19 cellular contexts compared by ENCODE assay signal in genomic region chr12:59382678-59383425, GRCh38.
DNase-seq lines count a peak whose midpoint lies in the region; ATAC-seq and TF ChIP-seq lines count a peak whose summit lies in the region.
"Had no signal": no experiment of that assay in that cellular context is flagged by ENCODE, and none has a peak within 500 bp of the region (broad histone marks: within the 10 kb centered on the region; RNA-seq: fewer than 3 reads in every experiment).

No MANE protein-coding gene starts in this region.

- H3K79me2 ChIP-seq in mammary epithelial cell (ENCODE audit: insufficient read depth, low read length): no peaks in the 10 kb centered on the region

- H3K27ac ChIP-seq in IMR-90 (ENCODE audit: insufficient read depth, low read length) (peak overlapping the region; percentile 85; the same call in 1 of the 2 replicates), mammary epithelial cell (ENCODE audit: insufficient read depth, low read depth, low read length) (no peak overlapping the region), neutrophil (peak overlapping the region; percentile 70)
- H3K27ac ChIP-seq: esophagus squamous epithelium had no signal

- in situ Hi-C loops in IMR-90 (cut with MboI; ENCODE audit: low sequenced_read_pairs) (no loop called here), mammary epithelial cell (cut with MboI; ENCODE audit: low sequenced_read_pairs in 2 of 2) (no loop called here)

- no peak overlapping the region for H4K8ac ChIP-seq in IMR-90 (ENCODE audit: low read depth in 2 of 2, low read length in 2 of 2)

- peak overlapping the region; percentile 12 for H4K5ac ChIP-seq in IMR-90 (ENCODE audit: low read depth, low read length)

- no CpG with 5 or more reads among the region's 3 CpGs for WGBS in IMR-90 (ENCODE audit: extremely low coverage in 2 of 2, insufficient read length in 1 of 2), 2 experiments
- WGBS in mammary epithelial cell (ENCODE audit: low coverage, missing lambda C conversion rate): 63% methylated on average over 3 of the region's 3 CpGs

- H3K27me3 ChIP-seq in IMR-90 (ENCODE audit: control insufficient read depth, insufficient read depth, low read length): no peaks in the 10 kb centered on the region
- no peaks in the 10 kb centered on the region for H3K27me3 ChIP-seq in mammary epithelial cell (ENCODE audit: insufficient read depth, low read length)
- no peaks in the 10 kb centered on the region for H3K27me3 ChIP-seq in neutrophil
- H3K27me3 ChIP-seq: esophagus squamous epithelium, spleen had no signal

- H3K9me1 ChIP-seq in IMR-90 (ENCODE audit: insufficient read depth, low read length): no peaks in the 10 kb centered on the region

- intact Hi-C loops in IMR-90 (cut with micrococcal nuclease): no loop called here
- intact Hi-C loops in mammary epithelial cell (cut with micrococcal nuclease): no loop called here

- TF ChIP-seq POLR2A in IMR-90 (IDR thresholded peaks at IDR 0.05; ENCODE audit: low read depth, low read length): no peak

- no peak overlapping the region for H3K56ac ChIP-seq in IMR-90 (ENCODE audit: extremely low read depth, insufficient read depth, low read length)

- no peaks in the 10 kb centered on the region for H3K79me1 ChIP-seq in IMR-90 (ENCODE audit: low read depth in 1 of 2, low read length in 2 of 2)

- H3K9me3 ChIP-seq in IMR-90 (ENCODE audit: control insufficient read depth, insufficient read depth, low read length) (no peaks in the 10 kb centered on the region), mammary epithelial cell (replicated peaks; ENCODE audit: insufficient read depth, low read length) (no peaks in the 10 kb centered on the region), neutrophil (no peaks in the 10 kb centered on the region)
- H3K9me3 ChIP-seq: esophagus squamous epithelium, spleen had no signal

- BruUV-seq in IMR-90 (replicated peaks; lab: Mats Ljungman, UMichigan) (no TSS peak), mammary epithelial cell (replicated peaks; lab: Mats Ljungman, UMichigan) (no TSS peak)

- H2BK120ac ChIP-seq in IMR-90 (ENCODE audit: low read depth, low read length): no peak overlapping the region

- H3K4me3 ChIP-seq in IMR-90 (ENCODE audit: insufficient read depth, low read depth, low read length) (peak overlapping the region; percentile 36), mammary epithelial cell (replicated peaks in 1 of 3; ENCODE audit: insufficient read depth in 1 of 3, low read depth in 2 of 3, low read length in 3 of 3) (no peak overlapping the region), neutrophil (ENCODE audit: low read depth in 1 of 2, low read length in 1 of 2) (peak overlapping the region in 1 of 2 experiments; percentile 20)
- H3K4me3 ChIP-seq: esophagus squamous epithelium, spleen had no signal

- H3K4me1 ChIP-seq in IMR-90 (ENCODE audit: control insufficient read depth, insufficient read depth, low read length) (no peaks in the 10 kb centered on the region), mammary epithelial cell (ENCODE audit: insufficient read depth, low read length) (peaks cover 6% of the 10 kb centered on the region), neutrophil (ENCODE audit: control insufficient read depth in 1 of 2, insufficient read depth in 1 of 2, low read depth in 1 of 2, low read length in 1 of 2) (peaks cover 0 to 13% of the 10 kb centered on the region in 2 experiments)
- H3K4me1 ChIP-seq: esophagus squamous epithelium had no signal

- no peaks in the 10 kb centered on the region for H4K20me1 ChIP-seq in IMR-90 (ENCODE audit: insufficient read depth, low read length)
- no peaks in the 10 kb centered on the region for H4K20me1 ChIP-seq in mammary epithelial cell (ENCODE audit: insufficient read depth, low read length)

- no peak overlapping the region for H3K23ac ChIP-seq in IMR-90 (ENCODE audit: low read depth, low read length)

- H3K36me3 ChIP-seq in IMR-90 (ENCODE audit: control insufficient read depth, insufficient read depth, low read length): no peaks in the 10 kb centered on the region
- H3K36me3 ChIP-seq in mammary epithelial cell (ENCODE audit: insufficient read depth, low read length): no peaks in the 10 kb centered on the region
- no peaks in the 10 kb centered on the region for H3K36me3 ChIP-seq in neutrophil
- H3K36me3 ChIP-seq: esophagus squamous epithelium, spleen had no signal

- H3K4ac ChIP-seq in IMR-90 (ENCODE audit: low read depth, low read length): no peak overlapping the region

- H2AFZ ChIP-seq in IMR-90 (replicated peaks; ENCODE audit: low read length, poor library complexity): no peak overlapping the region
- H2AFZ ChIP-seq in mammary epithelial cell (ENCODE audit: low read depth, low read length): no peak overlapping the region

- no peak overlapping the region for H2BK15ac ChIP-seq in IMR-90 (ENCODE audit: low read depth, low read length)

- no peak for TF ChIP-seq CTCF in IMR-90 (conservative IDR thresholded peaks at IDR 0.05; ENCODE audit: low read depth, low read length)
- TF ChIP-seq CTCF in mammary epithelial cell (conservative IDR thresholded peaks at IDR 0.05 in 1 of 2, IDR thresholded peaks at IDR 0.05 in 1 of 2; ENCODE audit: extremely low read depth in 1 of 2, insufficient read depth in 1 of 2, low read depth in 1 of 2, low read length in 2 of 2): no peak
- TF ChIP-seq CTCF in neutrophil (IDR thresholded peaks at IDR 0.05): no peak

- ATAC-seq in IMR-90 (ENCODE audit: low read depth) (peak; percentile 53; the same call in 1 of the 2 replicates), HG03457 (IDR thresholded peaks at IDR 0.05; ENCODE audit: unreplicated experiment) (no peak)
- ATAC-seq: stimulated activated memory B cell treated with anti-CD40 and anti-IgM and Interleukin-4, amounts not matched to agents 10 μg/mL and 1 μg/mL and 100 μg/mL, for 72 hours had no signal

- dilution Hi-C loops in IMR-90 (cut with HindIII; ENCODE audit: low sequenced_read_pairs, unreplicated experiment): no loop called here
- dilution Hi-C loops in mammary epithelial cell (cut with HindIII; ENCODE audit: low sequenced_read_pairs): no loop called here

- peak; percentile 49 for DNase-seq in NOMO-1 treated with DMSO at 0.1 percent for 48 hours (lab: John Stamatoyannopoulos, UW; ENCODE audit: unreplicated experiment)
- no peak for DNase-seq in NOMO-1 treated with dmso at 0.1 percent for 144 hours (lab: John Stamatoyannopoulos, UW; ENCODE audit: unreplicated experiment)
- no peak for DNase-seq in IMR-90
- DNase-seq in mammary epithelial cell: no peak
- no peak for DNase-seq in HUDEP-2 (lab: John Stamatoyannopoulos, UW; ENCODE audit: unreplicated experiment in 76 of 76)
- no peak for DNase-seq in cerebellar cortex (ENCODE audit: low spot score)
- DNase-seq: activated CD4-positive, alpha-beta T cell treated with anti-CD3 and anti-CD28 coated beads for 4 hours; activated T-cell treated with anti-CD3 and anti-CD28 coated beads for 4 hours; esophagus squamous epithelium; KBM-7; left colon; NCI-H1105; NCI-H2227 treated with DMSO at 0.1 percent for 48 hours; NK-92 treated with Interleukin-12 subunit alpha and Interleukin-12 subunit beta, amount 100 ng/mL, for 24 hours; SHP77; spleen had no signal

- peak overlapping the region; percentile 92 for H3K18ac ChIP-seq in IMR-90 (ENCODE audit: low read depth, low read length)

- H2BK20ac ChIP-seq in IMR-90 (ENCODE audit: low read depth, low read length): no peak overlapping the region

- H2AK9ac ChIP-seq in IMR-90 (replicated peaks; ENCODE audit: low read depth, low read length, poor library complexity): no peak overlapping the region

- peak overlapping the region; percentile 19; the same call in 1 of the 2 replicates for H3K9ac ChIP-seq in IMR-90 (ENCODE audit: low read depth, low read length)
- H3K9ac ChIP-seq in mammary epithelial cell (ENCODE audit: insufficient read depth, low read length): no peak overlapping the region

- no peak for TF ChIP-seq RAD21 in IMR-90 (IDR thresholded peaks at IDR 0.05; ENCODE audit: low read length)

- H3K4me2 ChIP-seq in IMR-90 (ENCODE audit: low read depth, low read length) (peak overlapping the region; percentile 91), mammary epithelial cell (ENCODE audit: insufficient read depth, low read depth, low read length) (peak overlapping the region; percentile 38)

- no peak overlapping the region for H3K14ac ChIP-seq in IMR-90 (replicated peaks; ENCODE audit: low read depth, low read length)

- POLR2A ChIA-PET in IMR-90 (lab: Charles Lee; ENCODE audit: unreplicated experiment): no interaction called here

- H4K91ac ChIP-seq in IMR-90 (ENCODE audit: insufficient read depth, low read depth, low read length): no peak overlapping the region

- peak overlapping the region; percentile 62 for H2BK5ac ChIP-seq in IMR-90 (ENCODE audit: low read depth, low read length, poor library complexity, severe bottlenecking)

- CTCF ChIA-PET in IMR-90 (lab: Yijun Ruan, JAX) (interaction anchor here (0.7 kb wide), 1 partner anchor 17 kb away, joined by 3 read pairs; no protein-coding TSS in a partner anchor), mammary epithelial cell (lab: Charles Lee; ENCODE audit: low non-redundant PET) (no interaction called here)

- no peak overlapping the region for H2AK5ac ChIP-seq in IMR-90 (ENCODE audit: low read depth, low read length)

TF ChIP-seq in IMR-90, 13 proteins besides CTCF, POLR2A, EP300 and RAD21 (continues in another document):
- TF ChIP-seq CHD1 (IDR thresholded peaks at IDR 0.05; ENCODE audit: low read depth, low read length): no peak
- no peak for TF ChIP-seq RFX5 (IDR thresholded peaks at IDR 0.05; ENCODE audit: low read depth, low read length)
- TF ChIP-seq MAZ (IDR thresholded peaks at IDR 0.05; ENCODE audit: borderline replicate concordance, low read depth, low read length): no peak
- no peak for TF ChIP-seq MXI1 (IDR thresholded peaks at IDR 0.05; ENCODE audit: borderline replicate concordance, low read depth, low read length)
- no peak for TF ChIP-seq NFE2L2 (IDR thresholded peaks at IDR 0.05; ENCODE audit: low read depth, low read length)
- TF ChIP-seq USF2 (IDR thresholded peaks at IDR 0.05; ENCODE audit: low read depth, low read length): no peak
- no peak for TF ChIP-seq ELK1 (IDR thresholded peaks at IDR 0.05; ENCODE audit: borderline replicate concordance, low read depth, low read length)
